ENCODE assay signal across 8 cellular contexts in the genomic region with DNA sequence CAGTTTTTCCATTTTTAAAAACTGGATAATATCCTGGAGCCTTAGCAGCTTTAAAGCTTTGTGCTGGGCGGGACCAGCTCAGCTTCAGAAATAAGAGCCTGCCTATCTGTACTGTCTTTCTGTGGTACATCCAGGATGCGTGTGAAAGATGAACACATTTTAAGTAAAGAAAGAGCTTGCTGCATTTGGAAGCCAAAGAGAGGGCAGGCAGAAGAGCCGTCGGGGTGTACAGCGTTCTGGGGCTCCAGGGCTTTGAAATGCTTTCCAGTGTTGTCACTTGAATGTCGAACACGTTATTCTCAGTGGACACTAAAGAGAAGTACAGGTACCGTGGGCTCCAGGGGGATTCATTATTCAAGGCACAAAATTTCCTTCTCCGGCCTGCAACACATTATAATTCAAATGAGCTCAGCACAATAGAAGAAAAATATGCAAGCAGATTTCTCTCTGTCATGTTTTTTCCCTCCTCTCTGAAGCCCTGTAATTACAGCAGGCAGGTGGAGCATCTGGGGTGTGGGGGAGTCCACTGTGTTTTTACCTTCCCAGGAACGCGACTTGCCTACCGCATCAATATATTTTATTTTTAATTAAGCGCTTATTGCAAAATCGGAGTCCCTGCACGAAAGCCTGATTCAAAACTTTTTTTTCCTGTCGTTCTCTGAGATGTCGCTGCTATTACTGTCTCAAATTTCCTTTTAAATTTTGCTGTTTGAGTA.
DNase-seq lines count a peak whose midpoint lies in the region.

No MANE protein-coding gene starts in this region.

- no peaks in the 10 kb centered on the region for H3K4me1 Mint-ChIP-seq in activated CD4-positive, alpha-beta memory T cell treated with anti-CD3 and anti-CD28 coated beads for 36 hours (ENCODE audit: low read depth)
- H3K4me1 Mint-ChIP-seq in activated CD4-positive, alpha-beta memory T cell treated with anti-CD3 and anti-CD28 coated beads, Interleukin-2, amount 10 ng/mL, durations not matched to agents 7 days and 5 days, result peaks cover 6% of the 10 kb centered on the region

- H2AK5ac ChIP-seq in mesendoderm (ENCODE audit: low read length), result no peak overlapping the region

- H3K27ac ChIP-seq in cingulate gyrus (ENCODE audit: low read depth, low read length) (peak overlapping the region; percentile 86), mesendoderm (ENCODE audit: low read depth, low read length) (no peak overlapping the region), thymus (ENCODE audit: low read depth) (no peak overlapping the region)

- no peak for DNase-seq in activated CD4-positive, alpha-beta memory T cell treated with anti-CD3 and anti-CD28 coated beads for 36 hours
- DNase-seq in activated CD4-positive, alpha-beta memory T cell treated with anti-CD3 and anti-CD28 coated beads, Interleukin-2, amount 10 ng/mL, durations not matched to agents 7 days and 5 days, result no peak
- DNase-seq in mesendoderm (no peak), cerebellar cortex (ENCODE audit: low spot score) (no peak), SK-N-DZ (ENCODE audit: low spot score) (no peak), NCI-H2029 (lab: John Stamatoyannopoulos, UW) (no peak)

- intact Hi-C loops in activated CD4-positive, alpha-beta memory T cell treated with anti-CD3 and anti-CD28 coated beads for 36 hours (cut with micrococcal nuclease), result no loop called here

- no CpG with 5 or more reads among the region's 17 CpGs for WGBS in mesendoderm (ENCODE audit: extremely low coverage, insufficient coverage, low lambda C conversion rate)
- WGBS in thymus, result 45% methylated on average over 17 of the region's 17 CpGs

- H3K27ac Mint-ChIP-seq in activated CD4-positive, alpha-beta memory T cell treated with anti-CD3 and anti-CD28 coated beads for 36 hours, result no peak overlapping the region
- no peak overlapping the region for H3K27ac Mint-ChIP-seq in activated CD4-positive, alpha-beta memory T cell treated with anti-CD3 and anti-CD28 coated beads, Interleukin-2, amount 10 ng/mL, durations not matched to agents 7 days and 5 days

- no peaks in the 10 kb centered on the region for H3K79me1 ChIP-seq in mesendoderm (ENCODE audit: low read length)

- no peak overlapping the region for H3K23ac ChIP-seq in mesendoderm (ENCODE audit: low read length)

- H3K4me2 ChIP-seq in mesendoderm (ENCODE audit: low read length), result peak overlapping the region; percentile 64

- no peaks in the 10 kb centered on the region for H3K9me3 ChIP-seq in thymus (ENCODE audit: control insufficient read depth)

- H3K36me3 ChIP-seq in mesendoderm (ENCODE audit: control insufficient read depth, insufficient read depth, low read length) (no peaks in the 10 kb centered on the region), thymus (ENCODE audit: control insufficient read depth, insufficient read depth) (no peaks in the 10 kb centered on the region)

- H3K27me3 Mint-ChIP-seq in activated CD4-positive, alpha-beta memory T cell treated with anti-CD3 and anti-CD28 coated beads for 36 hours, result peaks cover 39% of the 10 kb centered on the region
- peaks cover 57% of the 10 kb centered on the region for H3K27me3 Mint-ChIP-seq in activated CD4-positive, alpha-beta memory T cell treated with anti-CD3 and anti-CD28 coated beads, Interleukin-2, amount 10 ng/mL, durations not matched to agents 7 days and 5 days

- peak overlapping the region; percentile 85 for H3K56ac ChIP-seq in mesendoderm (ENCODE audit: low read length)

- H2BK5ac ChIP-seq in mesendoderm (ENCODE audit: low read length), result no peak overlapping the region

- H3K4ac ChIP-seq in mesendoderm (ENCODE audit: low read depth, low read length), result peak overlapping the region; percentile 74

- H3K9ac ChIP-seq in mesendoderm (ENCODE audit: low read length), result peak overlapping the region; percentile 68

- CTCF ChIA-PET in activated CD4-positive, alpha-beta memory T cell treated with anti-CD3 and anti-CD28 coated beads for 36 hours (lab: Charles Lee), result no interaction called here
- CTCF ChIA-PET in activated CD4-positive, alpha-beta memory T cell treated with anti-CD3 and anti-CD28 coated beads, Interleukin-2, amount 10 ng/mL, durations not matched to agents 7 days and 5 days (lab: Charles Lee), result no interaction called here

- H2BK120ac ChIP-seq in mesendoderm (ENCODE audit: low read depth, low read length), result peak overlapping the region; percentile 31

- H3K4me3 Mint-ChIP-seq in activated CD4-positive, alpha-beta memory T cell treated with anti-CD3 and anti-CD28 coated beads for 36 hours, result peak overlapping the region; percentile 45
- H3K4me3 Mint-ChIP-seq in activated CD4-positive, alpha-beta memory T cell treated with anti-CD3 and anti-CD28 coated beads, Interleukin-2, amount 10 ng/mL, durations not matched to agents 7 days and 5 days, result no peak overlapping the region

- H4K8ac ChIP-seq in mesendoderm (ENCODE audit: low read depth, low read length), result no peak overlapping the region

- H3K36me3 Mint-ChIP-seq in activated CD4-positive, alpha-beta memory T cell treated with anti-CD3 and anti-CD28 coated beads for 36 hours, result no peaks in the 10 kb centered on the region
- no peaks in the 10 kb centered on the region for H3K36me3 Mint-ChIP-seq in activated CD4-positive, alpha-beta memory T cell treated with anti-CD3 and anti-CD28 coated beads, Interleukin-2, amount 10 ng/mL, durations not matched to agents 7 days and 5 days (ENCODE audit: low read depth)

- H3K18ac ChIP-seq in mesendoderm (ENCODE audit: low read length), result peak overlapping the region; percentile 91

- H3K79me2 ChIP-seq in mesendoderm (ENCODE audit: control insufficient read depth, insufficient read depth, low read length), result no peaks in the 10 kb centered on the region

- peaks cover 3% of the 10 kb centered on the region for H3K4me1 ChIP-seq in mesendoderm (ENCODE audit: control insufficient read depth, low read depth, low read length)
- peaks cover 4% of the 10 kb centered on the region for H3K4me1 ChIP-seq in thymus (ENCODE audit: control insufficient read depth, insufficient read depth, low read length)

- no peak overlapping the region for H4K5ac ChIP-seq in mesendoderm (ENCODE audit: low read length)

- H3K9me3 Mint-ChIP-seq in activated CD4-positive, alpha-beta memory T cell treated with anti-CD3 and anti-CD28 coated beads for 36 hours, result no peaks in the 10 kb centered on the region
- H3K9me3 Mint-ChIP-seq in activated CD4-positive, alpha-beta memory T cell treated with anti-CD3 and anti-CD28 coated beads, Interleukin-2, amount 10 ng/mL, durations not matched to agents 7 days and 5 days, result no peaks in the 10 kb centered on the region

- peak overlapping the region; percentile 25 for H3K4me3 ChIP-seq in mesendoderm (ENCODE audit: low read length)
- peak overlapping the region; percentile 64 for H3K4me3 ChIP-seq in thymus (ENCODE audit: low read length)

- H3K27me3 ChIP-seq in mesendoderm (ENCODE audit: insufficient read depth, low read length, poor library complexity) (no peaks in the 10 kb centered on the region), thymus (ENCODE audit: control insufficient read depth, insufficient read depth) (no peaks in the 10 kb centered on the region)

- H2BK15ac ChIP-seq in mesendoderm (replicated peaks; ENCODE audit: low read depth), result no peak overlapping the region

- POLR2A ChIA-PET in activated CD4-positive, alpha-beta memory T cell treated with anti-CD3 and anti-CD28 coated beads for 36 hours (lab: Charles Lee), result no interaction called here
- POLR2A ChIA-PET in activated CD4-positive, alpha-beta memory T cell treated with anti-CD3 and anti-CD28 coated beads, Interleukin-2, amount 10 ng/mL, durations not matched to agents 7 days and 5 days (lab: Charles Lee), result no interaction called here
